Comparison of ENCODE assay signal across 8 cellular contexts in the genomic region with DNA sequence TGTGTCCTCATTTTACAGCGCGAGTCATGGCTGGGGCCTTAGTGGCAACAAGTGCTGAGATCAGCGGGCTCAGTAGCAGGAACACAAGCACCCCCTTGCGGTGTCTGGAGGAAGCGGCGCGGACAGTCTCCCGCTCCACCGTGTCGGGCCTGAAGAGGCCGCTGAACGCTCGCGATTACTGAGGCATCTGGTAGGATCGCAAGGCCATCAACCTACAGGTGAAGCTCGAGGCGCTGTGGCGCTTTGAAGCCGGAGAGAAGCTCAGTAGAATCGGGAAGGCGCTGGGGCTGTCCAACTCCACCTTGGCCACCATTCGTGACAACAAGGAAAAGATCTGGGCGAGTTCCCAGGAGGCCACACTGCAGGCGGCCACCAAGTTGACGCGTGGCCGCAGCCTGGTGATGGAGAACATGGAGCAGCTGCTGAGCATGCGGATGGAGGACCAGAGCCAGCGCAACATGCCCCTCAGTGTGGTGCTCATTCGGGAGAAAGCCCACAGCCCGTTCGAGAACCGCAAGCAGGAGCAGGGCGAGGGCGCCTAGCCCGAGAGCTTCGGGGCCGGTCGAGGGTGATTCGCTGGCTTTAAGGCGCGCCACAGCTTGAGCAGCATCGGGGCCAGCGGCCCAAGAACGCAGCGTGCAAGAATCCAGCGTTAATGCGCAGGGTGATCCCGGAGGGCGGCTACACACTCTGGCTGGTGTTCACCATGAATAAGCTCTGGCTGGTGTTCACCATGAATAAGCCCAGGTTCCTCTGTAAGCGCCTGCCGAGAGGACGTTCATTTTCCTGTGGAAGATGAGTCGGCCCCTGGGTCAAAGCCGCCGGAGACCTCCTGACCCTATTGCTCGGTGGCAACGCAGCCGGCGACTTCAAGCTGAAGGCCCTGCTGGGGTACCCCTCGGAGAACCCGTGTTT. TPM values are rescaled to one million over a fixed set of nuclear protein-coding genes. Genes with fewer than 3 reads are reported as not detected.
DNase-seq lines count a peak whose midpoint lies in the region; ATAC-seq and TF ChIP-seq lines count a peak whose summit lies in the region.

No MANE protein-coding gene starts in this region.

- WGBS in heart right ventricle, 2 donors = 65 to 69% methylated on average over 62 of the region's 62 CpGs

- DNase-seq in GM19240 (ENCODE audit: insufficient read length, low spot score) = peak; percentile 46
- DNase-seq in M059J (ENCODE audit: low read depth) = peak; percentile 17
- DNase-seq in activated naive CD4-positive, alpha-beta T cell treated with anti-CD3 and anti-CD28 coated beads, Interleukin-2, amount 50 U/mL, for 16 hours = peak; percentile 89
- peak; percentile 88 to 89 for DNase-seq in heart right ventricle
- peak; percentile 74 for DNase-seq in renal cortical epithelial cell (ENCODE audit: low read depth)
- DNase-seq in DMS114 treated with DMSO at 0.1 percent for 48 hours (lab: John Stamatoyannopoulos, UW; ENCODE audit: unreplicated experiment) = no peak
- no peak for DNase-seq in NCI-H1417 (lab: John Stamatoyannopoulos, UW)
- DNase-seq in OCI-M2 (lab: John Stamatoyannopoulos, UW; ENCODE audit: unreplicated experiment) = no peak

- no peaks in the 10 kb centered on the region for H3K9me3 ChIP-seq in heart right ventricle

- ATAC-seq in heart right ventricle = peak; percentile 86 to 96 (median 93)

- H3K27me3 ChIP-seq in heart right ventricle = no peaks in the 10 kb centered on the region

- intact Hi-C loops in heart right ventricle (cut with DNase I) = no loop called here

- peak overlapping the region in 7 of 10 donors; percentile 20 to 78 (median 51) for H3K27ac ChIP-seq in heart right ventricle

- H3K36me3 ChIP-seq in heart right ventricle = peaks cover 0 to 42% (median 10%) of the 10 kb centered on the region in 9 donors

- peak; percentile 84 to 99 (median 96) for TF ChIP-seq CTCF in heart right ventricle (IDR thresholded peaks at IDR 0.05)

- no peak overlapping the region for H3K4me3 ChIP-seq in heart right ventricle

- H3K4me1 ChIP-seq in heart right ventricle = peaks cover 0 to 20% (median 8%) of the 10 kb centered on the region in 9 donors

RNA-seq across cellular contexts. Expression of a gene that starts 8.3 kb away (rescaled TPM):
- 5.9 and 10.3 TPM in 2 replicates for total RNA-seq in M059J (2014; rRNA removed; shearing (Covaris generic))
- total RNA-seq in heart right ventricle = 10 to 100 TPM in 2 of 10 donors, 1 to 10 TPM in 8; 4.4 to 12.0 (median 8.3) TPM
- 10 to 100 TPM in 1 of 2 donors, 1 to 10 TPM in 1; 7.6 to 28.0 TPM for polyA plus RNA-seq in heart right ventricle
- 11.6 and 30.6 TPM in 2 replicates for total RNA-seq in renal cortical epithelial cell

RNA-seq across cellular contexts. Expression of a gene that starts 23.1 kb away (rescaled TPM):
- total RNA-seq in M059J (2014; rRNA removed; shearing (Covaris generic)) = 99.7 and 113 TPM in 2 replicates
- total RNA-seq in heart right ventricle (100 to 1,000 TPM; 107 to 146 (median 122) TPM), renal cortical epithelial cell (39.4 and 55.4 TPM in 2 replicates)
- 100 to 1,000 TPM in 1 of 2 donors, 10 to 100 TPM in 1; 45.4 to 115 TPM for polyA plus RNA-seq in heart right ventricle

RNA-seq across cellular contexts. Expression of a gene that starts 26.6 kb away (rescaled TPM):
- 136 and 147 TPM in 2 replicates for total RNA-seq in M059J (2014; rRNA removed; shearing (Covaris generic))
- total RNA-seq in heart right ventricle = 100 to 1,000 TPM; 123 to 151 (median 131) TPM
- polyA plus RNA-seq in heart right ventricle = 100 to 1,000 TPM; 239 to 349 TPM
- 124 and 127 TPM in 2 replicates for total RNA-seq in renal cortical epithelial cell

RNA-seq across cellular contexts. Expression of a gene that starts 37.6 kb away (rescaled TPM):
- 262 and 359 TPM in 2 replicates for total RNA-seq in M059J (2014; rRNA removed; shearing (Covaris generic))
- total RNA-seq in heart right ventricle (100 to 1,000 TPM; 121 to 163 (median 150) TPM), renal cortical epithelial cell (177 and 276 TPM in 2 replicates)
- polyA plus RNA-seq in heart right ventricle = 100 to 1,000 TPM; 105 to 129 TPM

Comparison
In these comparisons a context has a peak if more than half of its experiments do, and no peak if none do; other contexts are left out.
1. DNase-seq: peak in GM19240 (single experiment), M059J (single experiment), activated naive CD4-positive, alpha-beta T cell treated with anti-CD3 and anti-CD28 coated beads, Interleukin-2, amount 50 U/mL, for 16 hours (single experiment), heart right ventricle (2 of 2) and renal cortical epithelial cell (single experiment); none in DMS114 treated with DMSO at 0.1 percent for 48 hours (single experiment), NCI-H1417 (0 of 3) and OCI-M2 (single experiment).